Comparison of ENCODE assay signal across 20 cellular contexts in the genomic region with DNA sequence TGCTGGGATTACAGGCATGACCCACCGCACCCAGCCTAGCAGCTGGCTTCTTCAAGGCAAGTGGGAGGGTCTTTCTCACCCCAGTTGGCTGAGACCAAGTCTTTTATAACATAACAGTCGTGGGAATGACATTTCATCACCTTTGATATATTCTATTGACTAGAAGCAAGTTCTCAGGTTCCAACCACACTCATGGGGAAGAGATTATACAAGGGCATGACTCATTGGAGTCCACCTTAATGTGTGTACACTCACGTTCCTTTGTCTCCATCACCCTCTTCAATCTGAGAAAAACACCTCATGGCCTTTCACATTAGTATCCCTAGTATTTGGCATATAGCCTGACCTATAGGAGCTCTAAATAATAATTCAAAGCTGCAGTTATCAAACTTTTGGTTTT. TPM values are rescaled to one million over a fixed set of nuclear protein-coding genes. Genes with fewer than 3 reads are reported as not detected.
DNase-seq lines count a peak whose midpoint lies in the region; ATAC-seq and TF ChIP-seq lines count a peak whose summit lies in the region.
"Had no signal": no experiment of that assay in that cellular context is flagged by ENCODE, and none has a peak within 500 bp of the region (broad histone marks: within the 10 kb centered on the region; RNA-seq: fewer than 3 reads in every experiment).

No MANE protein-coding gene starts in this region.

- peak; percentile 22 for DNase-seq in A172 (ENCODE audit: low spot score)
- DNase-seq in H4 (ENCODE audit: low spot score) = peak; percentile 51
- peak; percentile 5 for DNase-seq in NCI-H226
- peak; percentile 85 for DNase-seq in epithelial cell of esophagus (ENCODE audit: low read depth)
- no peak for DNase-seq in omental fat pad (ENCODE audit: low spot score)
- DNase-seq in left ventricle myocardium inferior = no peak
- DNase-seq: activated CD4-positive, alpha-beta T cell treated with anti-CD3 and anti-CD28 coated beads for 4 hours; activated CD8-positive, alpha-beta memory T cell treated with anti-CD3 and anti-CD28 coated beads, Interleukin-2, amount 10 ng/mL, durations not matched to agents 7 days and 5 days; caudate nucleus; glutamatergic neuron; Kasumi-1; NCI-H1417; NCI-H446 treated with DMSO at 0.1 percent for 48 hours; retina; stimulated activated CD4-positive, alpha-beta T cell treated with anti-CD3 and anti-CD28 coated beads, Interleukin-15, amount 100 ng/mL, for 24 hours had no signal

- H3K9me3 ChIP-seq in left ventricle myocardium inferior (replicated peaks) = no peaks in the 10 kb centered on the region
- H3K9me3 ChIP-seq: suprapubic skin had no signal

- ATAC-seq in omental fat pad (ENCODE audit: low FRiP score) (no peak), GM19463 (IDR thresholded peaks at IDR 0.05; ENCODE audit: unreplicated experiment) (no peak), HG03139 (IDR thresholded peaks at IDR 0.05; ENCODE audit: unreplicated experiment) (no peak)
- ATAC-seq: activated CD8-positive, alpha-beta memory T cell treated with anti-CD3 and anti-CD28 coated beads, Interleukin-2, amount 10 ng/mL, durations not matched to agents 7 days and 5 days; activated T-helper 17 cell treated with anti-CD3 and anti-CD28 coated beads, Interleukin-2, amount 50 U/mL, for 72 hours; esophagus mucosa had no signal

- no peaks in the 10 kb centered on the region for H3K27me3 ChIP-seq in left ventricle myocardium inferior (ENCODE audit: low read depth)
- H3K27me3 ChIP-seq: suprapubic skin had no signal

- H3K27ac ChIP-seq in left ventricle myocardium inferior (replicated peaks) = no peak overlapping the region
- H3K27ac ChIP-seq: suprapubic skin had no signal

- H3K36me3 ChIP-seq in left ventricle myocardium inferior = no peaks in the 10 kb centered on the region
- H3K36me3 ChIP-seq: suprapubic skin had no signal

- no peak for TF ChIP-seq CTCF in epithelial cell of esophagus (IDR thresholded peaks at IDR 0.05; ENCODE audit: insufficient read depth, low read depth, low read length, missing control alignments)
- TF ChIP-seq CTCF in omental fat pad (IDR thresholded peaks at IDR 0.05) = no peak
- no peak for TF ChIP-seq CTCF in left ventricle myocardium inferior (IDR thresholded peaks at IDR 0.05; ENCODE audit: borderline replicate concordance)

- H3K4me3 ChIP-seq in epithelial cell of esophagus (ENCODE audit: low read length) (no peak overlapping the region), left ventricle myocardium inferior (no peak overlapping the region)
- H3K4me3 ChIP-seq: suprapubic skin had no signal

- intact Hi-C loops in left ventricle myocardium inferior (cut with micrococcal nuclease) = no loop called here

- peaks cover 18% of the 10 kb centered on the region for H3K4me1 ChIP-seq in left ventricle myocardium inferior

RNA-seq across cellular contexts. Expression of gene BBS5, which starts 2.8 kb away (rescaled TPM):
- 1.7 and 2.0 TPM in 2 replicates for total RNA-seq in A172 (2014; rRNA removed; shearing (Covaris generic))
- 1.9 and 2.3 TPM in 2 replicates for total RNA-seq in H4 (2014; rRNA removed; shearing (Covaris generic))
- 10 to 100 TPM in 1 of 4 donors, 1 to 10 TPM in 3; 4.3 to 11.3 (median 6.0) TPM for total RNA-seq in omental fat pad
- total RNA-seq in left ventricle myocardium inferior = 8.4 TPM

RNA-seq across cellular contexts. Expression of gene KLHL41, which starts 33.0 kb away (rescaled TPM):
- total RNA-seq in A172 (2014; rRNA removed; shearing (Covaris generic)) = 0.19 TPM in 1 of 2 replicates, not detected in the other
- total RNA-seq in H4 (2014; rRNA removed; shearing (Covaris generic)) = 0.23 TPM in 1 of 2 replicates, not detected in the other
- total RNA-seq in omental fat pad (1 to 10 TPM in 1 of 4 donors, under 1 TPM in 2, not detected in 1; 0.19 to 1.4 (median 0.72) TPM), left ventricle myocardium inferior (163 TPM)
- total RNA-seq: activated T-helper 17 cell treated with anti-CD3 and anti-CD28 coated beads, Interleukin-2, amount 50 U/mL, for 72 hours had no signal

Comparison
In these comparisons a context has a peak if more than half of its experiments do, and no peak if none do; other contexts are left out.
1. DNase-seq: peak in A172 (single experiment), H4 (single experiment), NCI-H226 (single experiment) and epithelial cell of esophagus (single experiment); none in omental fat pad (single experiment) and left ventricle myocardium inferior (single experiment).
2. RNA of gene KLHL41, which starts 33.0 kb away (total RNA-seq): 163 TPM in left ventricle myocardium inferior (single experiment); 0.19 to 1.4 TPM in omental fat pad, 0.23 TPM in H4 and 0.19 TPM in A172; every median in the first group is over 10 times any median in the second.